8 cellular contexts compared by ENCODE assay signal in genomic region chr1:77978969-77979838, GRCh38. TPM values are rescaled to one million over a fixed set of nuclear protein-coding genes. Genes with fewer than 3 reads are reported as not detected.
DNase-seq lines count a peak whose midpoint lies in the region; TF ChIP-seq lines count a peak whose summit lies in the region.

Gene FUBP1 (minus strand): TSS chr1:77979072. CDS start chr1:77979004, 68 bp downstream.

- no peaks in the 10 kb centered on the region for H3K9me3 Mint-ChIP-seq in activated T-helper 2 cell treated with anti-CD3 and anti-CD28 coated beads, Interferon-gamma antibody, Interleukin-2, Interleukin-4, amounts not matched to agents 10 μg/mL and 5 μg/mL and 100 μg/mL, durations not matched to agents 14 hours and 24 hours and 36 hours

- intact Hi-C loops in activated T-helper 2 cell treated with anti-CD3 and anti-CD28 coated beads, Interferon-gamma antibody, Interleukin-2, Interleukin-4, amounts not matched to agents 10 μg/mL and 5 μg/mL and 100 μg/mL, durations not matched to agents 14 hours and 24 hours and 36 hours (cut with micrococcal nuclease) = loop anchor here (1.0 to 10.0 kb wide), 6 partner anchors 18 to 646 kb away; partner anchors contain the start of genes DNAJB4, IFI44L and USP33

- H3K27me3 ChIP-seq in neural cell (ENCODE audit: insufficient read depth, low read depth, low read length) (no peaks in the 10 kb centered on the region), stomach smooth muscle (ENCODE audit: control insufficient read depth in 1 of 2, insufficient read depth in 2 of 2, low read length in 2 of 2) (no peaks in the 10 kb centered on the region)

- TF ChIP-seq RAD21 in neural cell (conservative IDR thresholded peaks at IDR 0.05) = peak; percentile 63

- TF ChIP-seq CTCF in LNCaP clone FGC (IDR thresholded peaks at IDR 0.05; ENCODE audit: control insufficient read depth, extremely low read depth, insufficient read depth) = peak; percentile 72
- peak; percentile 85 for TF ChIP-seq CTCF in RWPE1 (conservative IDR thresholded peaks at IDR 0.05; ENCODE audit: low read depth)
- TF ChIP-seq CTCF in neural cell (IDR thresholded peaks at IDR 0.05; ENCODE audit: poor library complexity, severe bottlenecking) = peak; percentile 92

- peak within 1 kb of the TSS; percentile 94 for H2AFZ ChIP-seq in neural cell (ENCODE audit: low read depth, low read length)

- H3K9ac ChIP-seq in neural cell (ENCODE audit: low read length) (peak within 1 kb of the TSS; percentile 99), stomach smooth muscle (ENCODE audit: low read length in 2 of 2) (peak within 1 kb of the TSS; percentile 100)

- H3K4me1 ChIP-seq in stomach smooth muscle (ENCODE audit: control insufficient read depth, insufficient read depth, low read length) = peaks cover 14% of the 10 kb centered on the region

- no peak within 1 kb of the TSS for H3K4me3 Mint-ChIP-seq in activated T-helper 2 cell treated with anti-CD3 and anti-CD28 coated beads, Interferon-gamma antibody, Interleukin-2, Interleukin-4, amounts not matched to agents 10 μg/mL and 5 μg/mL and 100 μg/mL, durations not matched to agents 14 hours and 24 hours and 36 hours (ENCODE audit: low read depth)

- peak; percentile 100 for DNase-seq in ELR (ENCODE audit: low read depth)
- peak; percentile 95 for DNase-seq in H4 (ENCODE audit: low spot score)
- peak; percentile 98 for DNase-seq in LNCaP clone FGC (ENCODE audit: low read depth)
- DNase-seq in RWPE1 (ENCODE audit: low spot score) = peak; percentile 92
- peak; percentile 95 for DNase-seq in activated T-helper 2 cell treated with anti-CD3 and anti-CD28 coated beads, Interferon-gamma antibody, Interleukin-2, Interleukin-4, amounts not matched to agents 10 μg/mL and 5 μg/mL and 100 μg/mL, durations not matched to agents 14 hours and 24 hours and 36 hours (ENCODE audit: low spot score)
- DNase-seq in fibroblast of the conjunctiva (ENCODE audit: low read depth) = peak; percentile 99

- H3K4me3 ChIP-seq in LNCaP clone FGC (ENCODE audit: low read depth, low read length) (peak within 1 kb of the TSS; percentile 82), neural cell (ENCODE audit: low read length) (peak within 1 kb of the TSS; percentile 90), stomach smooth muscle (ENCODE audit: low read length in 2 of 2) (peak within 1 kb of the TSS; percentile 98 to 99)

- H3K27ac ChIP-seq in RWPE1 (peak within 1 kb of the TSS; percentile 98), neural cell (ENCODE audit: low read length) (peak within 1 kb of the TSS; percentile 100), stomach smooth muscle (ENCODE audit: low read length) (peak within 1 kb of the TSS; percentile 99)

- peak within 1 kb of the TSS; percentile 80 for H3K4me2 ChIP-seq in neural cell (ENCODE audit: low read length)

- no peaks in the 10 kb centered on the region for H3K27me3 Mint-ChIP-seq in activated T-helper 2 cell treated with anti-CD3 and anti-CD28 coated beads, Interferon-gamma antibody, Interleukin-2, Interleukin-4, amounts not matched to agents 10 μg/mL and 5 μg/mL and 100 μg/mL, durations not matched to agents 14 hours and 24 hours and 36 hours (ENCODE audit: low read depth)

- no peak within 1 kb of the TSS for H3K27ac Mint-ChIP-seq in activated T-helper 2 cell treated with anti-CD3 and anti-CD28 coated beads, Interferon-gamma antibody, Interleukin-2, Interleukin-4, amounts not matched to agents 10 μg/mL and 5 μg/mL and 100 μg/mL, durations not matched to agents 14 hours and 24 hours and 36 hours

- peaks cover 42% of the 10 kb centered on the region for H3K36me3 Mint-ChIP-seq in activated T-helper 2 cell treated with anti-CD3 and anti-CD28 coated beads, Interferon-gamma antibody, Interleukin-2, Interleukin-4, amounts not matched to agents 10 μg/mL and 5 μg/mL and 100 μg/mL, durations not matched to agents 14 hours and 24 hours and 36 hours (ENCODE audit: low read depth)

- peak; percentile 74 for TF ChIP-seq EP300 in neural cell (conservative IDR thresholded peaks at IDR 0.05; ENCODE audit: poor library complexity, severe bottlenecking)

- peaks cover 43% of the 10 kb centered on the region for H3K4me1 Mint-ChIP-seq in activated T-helper 2 cell treated with anti-CD3 and anti-CD28 coated beads, Interferon-gamma antibody, Interleukin-2, Interleukin-4, amounts not matched to agents 10 μg/mL and 5 μg/mL and 100 μg/mL, durations not matched to agents 14 hours and 24 hours and 36 hours (ENCODE audit: low read depth)

- H3K79me2 ChIP-seq in neural cell (replicated peaks; ENCODE audit: insufficient read depth, low read length) = peaks cover 60% of the 10 kb centered on the region

- CTCF ChIA-PET in RWPE1 (lab: Yijun Ruan, JAX) = interaction anchor here (0.6 kb wide), 1 partner anchor 135 kb away, joined by 3 read pairs; no protein-coding TSS in a partner anchor

- H3K36me3 ChIP-seq in neural cell (ENCODE audit: insufficient read depth, low read length) = peaks cover 3% of the 10 kb centered on the region
- no peaks in the 10 kb centered on the region for H3K36me3 ChIP-seq in stomach smooth muscle (ENCODE audit: control insufficient read depth in 2 of 2, insufficient read depth in 2 of 2, low read length in 2 of 2)

- H3K9me2 ChIP-seq in neural cell (ENCODE audit: insufficient read depth, low read length) = no peaks in the 10 kb centered on the region

- no peaks in the 10 kb centered on the region for H3K9me3 ChIP-seq in neural cell (ENCODE audit: low read length)
- H3K9me3 ChIP-seq in stomach smooth muscle (ENCODE audit: control insufficient read depth in 2 of 2, low read length in 2 of 2) = no peaks in the 10 kb centered on the region

- peaks cover 22% of the 10 kb centered on the region for H4K20me1 ChIP-seq in neural cell (ENCODE audit: insufficient read depth)

- peaks cover 5% of the 10 kb centered on the region for H3F3A ChIP-seq in neural cell (ENCODE audit: insufficient read depth, low read length, poor library complexity, severe bottlenecking)

- POLR2A ChIA-PET in RWPE1 (lab: Yijun Ruan, JAX; ENCODE audit: low non-redundant PET) = no interaction called here

TF ChIP-seq in neural cell, 6 proteins besides CTCF, POLR2A, EP300 and RAD21:
- TF ChIP-seq TAF1 (IDR thresholded peaks at IDR 0.05; ENCODE audit: low read depth) (peak; percentile 96), POLR2AphosphoS5 (IDR thresholded peaks at IDR 0.05) (peak; percentile 95), MXI1 (conservative IDR thresholded peaks at IDR 0.05; ENCODE audit: poor library complexity, severe bottlenecking) (peak; percentile 86), REST (IDR thresholded peaks at IDR 0.05; ENCODE audit: borderline replicate concordance) (peak; percentile 11), EZH2 (IDR thresholded peaks at IDR 0.05; ENCODE audit: borderline replicate concordance, insufficient read depth, low read length, poor library complexity, severe bottlenecking) (no peak), SMC3 (conservative IDR thresholded peaks at IDR 0.05; ENCODE audit: poor library complexity) (peak; percentile 72)

RNA-seq across cellular contexts. Expression of gene FUBP1, which starts in this region (rescaled TPM):
- 88.2 and 98.9 TPM in 2 replicates for total RNA-seq in H4 (2014; rRNA removed; shearing (Covaris generic))
- total RNA-seq in activated T-helper 2 cell treated with anti-CD3 and anti-CD28 coated beads, Interferon-gamma antibody, Interleukin-2, Interleukin-4, amounts not matched to agents 10 μg/mL and 5 μg/mL and 100 μg/mL, durations not matched to agents 14 hours and 24 hours and 36 hours = 262 and 269 TPM in 2 replicates
- 569 and 630 TPM in 2 replicates for polyA plus RNA-seq in neural cell
- 465 and 535 TPM in 2 replicates for polyA minus RNA-seq in neural cell

Comparison
In these comparisons a context has a peak if more than half of its experiments do, and no peak if none do; other contexts are left out.
1. Peak in every context shown above with its lines: DNase-seq, H3K4me3 ChIP-seq and H3K27ac ChIP-seq.